1 cellular context compared by ENCODE assay signal in genomic region chr2:71362447-71362846, GRCh38.
TF ChIP-seq lines count a peak whose summit lies in the region.

No MANE protein-coding gene starts in this region.

TF ChIP-seq in GM23338, 12 proteins besides CTCF, POLR2A, EP300 and RAD21 (continued from another document):
- TF ChIP-seq ZNF462 (CRISPR knock-in tag; IDR thresholded peaks at IDR 0.05) = no peak
TF ChIP-seq in GM23338: peak in this region for 0.
